Comparison of ENCODE assay signal across 23 cellular contexts in the genomic region with DNA sequence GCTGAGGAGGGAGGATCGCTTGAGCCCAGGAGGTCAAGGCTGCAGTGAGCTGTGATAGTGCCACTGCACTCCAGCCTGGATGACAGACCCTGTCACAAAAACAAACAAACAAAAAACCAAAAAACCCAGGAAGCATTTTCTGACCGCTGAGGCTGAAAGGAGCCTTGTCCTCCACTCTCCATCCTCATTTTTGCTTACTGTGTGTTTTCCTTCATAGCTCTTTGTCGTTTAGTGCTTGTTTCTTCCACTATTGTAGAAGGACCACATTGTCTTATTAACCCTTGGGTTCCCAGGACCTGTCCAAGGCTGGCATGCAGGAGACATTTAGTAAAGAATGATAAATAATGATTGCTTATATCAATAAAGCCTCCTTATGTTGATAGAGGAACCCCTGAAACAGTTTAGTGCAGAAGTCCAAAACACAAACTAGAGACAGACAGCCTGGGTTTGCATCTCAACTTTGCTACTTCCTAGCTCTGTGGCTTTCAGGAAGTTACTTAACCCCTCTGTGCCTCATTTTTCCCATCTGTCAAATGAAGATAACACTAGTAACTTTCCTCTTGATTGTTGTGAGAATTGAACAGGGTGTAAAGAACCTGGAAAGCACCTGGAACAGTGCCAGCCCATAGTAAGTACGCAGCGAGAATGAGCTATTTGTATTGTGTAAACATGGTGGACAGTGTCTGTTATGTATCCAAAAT.
DNase-seq lines count a peak whose midpoint lies in the region; FAIRE-seq and TF ChIP-seq lines count a peak whose summit lies in the region.
"Had no signal": no experiment of that assay in that cellular context is flagged by ENCODE, and none has a peak within 500 bp of the region (broad histone marks: within the 10 kb centered on the region; RNA-seq: fewer than 3 reads in every experiment).

No MANE protein-coding gene starts in this region.

- no peak for FAIRE-seq in endothelial cell of umbilical vein (lab: Jason Lieb, UNC)
- FAIRE-seq: G401.6 had no signal

- TF ChIP-seq POLR2A in endothelial cell of umbilical vein (IDR thresholded peaks at IDR 0.05; ENCODE audit: low read depth, low read length): no peak

- no peak overlapping the region for H3K4me3 Mint-ChIP-seq in CD8-positive, alpha-beta memory T cell
- H3K4me3 Mint-ChIP-seq: central memory CD8-positive, alpha-beta T cell had no signal

- H3K27ac Mint-ChIP-seq in CD8-positive, alpha-beta memory T cell: peak overlapping the region in 1 of 8 donors; percentile 16

- H3K27ac ChIP-seq in OCI-LY1 (ENCODE audit: low read depth, low read length, poor library complexity, severe bottlenecking) (peak overlapping the region; percentile 51), endothelial cell of umbilical vein (ENCODE audit: insufficient read depth, low read depth, low read length) (no peak overlapping the region)
- no peak overlapping the region for H3K27ac ChIP-seq in CD8-positive, alpha-beta memory T cell (ENCODE audit: low read depth, low read length)
- H3K27ac ChIP-seq: transverse colon had no signal

- dilution Hi-C loops in endothelial cell of umbilical vein (cut with MboI; ENCODE audit: extremely low pct_ligation_motif_present, low sequenced_read_pairs): no loop called here

- H3K27me3 Mint-ChIP-seq in CD8-positive, alpha-beta memory T cell: peaks cover 0 to 12% of the 10 kb centered on the region in 2 donors
- H3K27me3 Mint-ChIP-seq: central memory CD8-positive, alpha-beta T cell had no signal

- no TSS peak for BruUV-seq in endothelial cell of umbilical vein (replicated peaks; lab: Mats Ljungman, UMichigan)

- H3K4me1 Mint-ChIP-seq in CD8-positive, alpha-beta memory T cell: peaks cover 3 to 12% (median 6%) of the 10 kb centered on the region in 3 donors
- H3K4me1 Mint-ChIP-seq: central memory CD8-positive, alpha-beta T cell had no signal

- POLR2A ChIA-PET in endothelial cell of umbilical vein (lab: Charles Lee): no interaction called here
- POLR2A ChIA-PET in CD8-positive, alpha-beta memory T cell (lab: Charles Lee): no interaction called here

- H4K20me1 ChIP-seq in OCI-LY1 (ENCODE audit: insufficient read depth, low read length): no peaks in the 10 kb centered on the region
- no peaks in the 10 kb centered on the region for H4K20me1 ChIP-seq in endothelial cell of umbilical vein (replicated peaks; ENCODE audit: control insufficient read depth, extremely low read depth, insufficient read depth, low read length)

- H3K36me3 ChIP-seq in OCI-LY1 (ENCODE audit: insufficient read depth, low read length): peaks cover 71% of the 10 kb centered on the region
- H3K36me3 ChIP-seq in endothelial cell of umbilical vein (ENCODE audit: control insufficient read depth in 2 of 2, extremely low read depth in 1 of 2, insufficient read depth in 2 of 2, low read length in 2 of 2): no peaks in the 10 kb centered on the region
- H3K36me3 ChIP-seq in CD8-positive, alpha-beta memory T cell (ENCODE audit: insufficient read depth, low read length): no peaks in the 10 kb centered on the region
- H3K36me3 ChIP-seq: BE2C, transverse colon had no signal

- intact Hi-C loops in endothelial cell of umbilical vein (cut with micrococcal nuclease): no loop called here

- H3F3A ChIP-seq in OCI-LY1 (ENCODE audit: insufficient read depth, low read length): no peaks in the 10 kb centered on the region

- TF ChIP-seq CTCF in OCI-LY1 (IDR thresholded peaks at IDR 0.05; ENCODE audit: low read length): no peak
- no peak for TF ChIP-seq CTCF in endothelial cell of umbilical vein (IDR thresholded peaks at IDR 0.05; ENCODE audit: extremely low read depth in 1 of 2, insufficient read depth in 1 of 2, low read depth in 1 of 2, low read length in 2 of 2)

- no peaks in the 10 kb centered on the region for H3K9me3 Mint-ChIP-seq in CD8-positive, alpha-beta memory T cell
- H3K9me3 Mint-ChIP-seq: central memory CD8-positive, alpha-beta T cell; naive thymus-derived CD4-positive, alpha-beta T cell had no signal

- no peaks in the 10 kb centered on the region for H3K27me3 ChIP-seq in OCI-LY1 (ENCODE audit: insufficient read depth, low read length)
- peaks cover 0 to 2% of the 10 kb centered on the region in 2 experiments for H3K27me3 ChIP-seq in endothelial cell of umbilical vein (ENCODE audit: control insufficient read depth in 2 of 2, insufficient read depth in 2 of 2, low read length in 2 of 2)
- H3K27me3 ChIP-seq in CD8-positive, alpha-beta memory T cell (ENCODE audit: insufficient read depth, low read length, poor library complexity, severe bottlenecking): no peaks in the 10 kb centered on the region
- H3K27me3 ChIP-seq: BE2C, transverse colon had no signal

- CTCF ChIA-PET in endothelial cell of umbilical vein (lab: Charles Lee): interaction anchor here (0.8 to 1.8 kb wide), 3 partner anchors 8 to 1135 kb away, joined by 3 to 14 read pairs (median 3); no protein-coding TSS in a partner anchor
- CTCF ChIA-PET in CD8-positive, alpha-beta memory T cell (lab: Charles Lee): interaction anchor here (1.3 to 1.5 kb wide), 2 partner anchors 8 to 173 kb away, joined by 3 to 5 read pairs; no protein-coding TSS in a partner anchor

- no peaks in the 10 kb centered on the region for H3K9me3 ChIP-seq in OCI-LY1 (ENCODE audit: low read length)
- H3K9me3 ChIP-seq in endothelial cell of umbilical vein (replicated peaks; ENCODE audit: control insufficient read depth, insufficient read depth, low read length): no peaks in the 10 kb centered on the region
- H3K9me3 ChIP-seq in CD8-positive, alpha-beta memory T cell (ENCODE audit: low read length): no peaks in the 10 kb centered on the region
- H3K9me3 ChIP-seq: BE2C, transverse colon had no signal

- no peaks in the 10 kb centered on the region for H3K9me2 ChIP-seq in OCI-LY1 (ENCODE audit: low read depth, low read length)

- H3K4me3 ChIP-seq in OCI-LY1 (ENCODE audit: low read depth, low read length, poor library complexity, severe bottlenecking): no peak overlapping the region
- H3K4me3 ChIP-seq in endothelial cell of umbilical vein (replicated peaks in 1 of 3; ENCODE audit: insufficient read depth in 1 of 3, low read depth in 1 of 3, low read length in 3 of 3): no peak overlapping the region
- no peak overlapping the region for H3K4me3 ChIP-seq in CD8-positive, alpha-beta memory T cell (ENCODE audit: low read length)
- H3K4me3 ChIP-seq: transverse colon had no signal

- H3K9ac ChIP-seq in OCI-LY1 (ENCODE audit: low read length) (no peak overlapping the region; the same call in 1 of the 2 replicates), endothelial cell of umbilical vein (replicated peaks; ENCODE audit: extremely low read depth, insufficient read depth, low read length) (no peak overlapping the region)

- no peaks in the 10 kb centered on the region for H3K36me3 Mint-ChIP-seq in CD8-positive, alpha-beta memory T cell
- H3K36me3 Mint-ChIP-seq: naive thymus-derived CD4-positive, alpha-beta T cell had no signal

- H3K4me2 ChIP-seq in OCI-LY1 (ENCODE audit: low read length) (peak overlapping the region; percentile 27; the same call in 1 of the 2 replicates), endothelial cell of umbilical vein (ENCODE audit: insufficient read depth, low read length) (no peak overlapping the region)

- H3K4me1 ChIP-seq in OCI-LY1 (ENCODE audit: insufficient read depth, low read length, severe bottlenecking) (peaks cover 53% of the 10 kb centered on the region), endothelial cell of umbilical vein (ENCODE audit: control insufficient read depth, extremely low read depth, insufficient read depth, low read length) (peaks cover 3% of the 10 kb centered on the region)
- H3K4me1 ChIP-seq in CD8-positive, alpha-beta memory T cell (ENCODE audit: insufficient read depth, low read length): no peaks in the 10 kb centered on the region
- H3K4me1 ChIP-seq: BE2C had no signal

- no peaks in the 10 kb centered on the region for H3K79me2 ChIP-seq in OCI-LY1 (ENCODE audit: insufficient read depth, low read length)
- H3K79me2 ChIP-seq in endothelial cell of umbilical vein (ENCODE audit: control insufficient read depth, insufficient read depth, low read length): no peaks in the 10 kb centered on the region

- no peak overlapping the region for H2AFZ ChIP-seq in OCI-LY1 (ENCODE audit: low read length)
- no peak overlapping the region for H2AFZ ChIP-seq in endothelial cell of umbilical vein (ENCODE audit: low read depth, low read length)

- DNase-seq in A172 (ENCODE audit: low spot score) (peak; percentile 26), DMS53 (lab: John Stamatoyannopoulos, UW) (peak; percentile 76), endothelial cell of umbilical vein (ENCODE audit: low read depth, low spot score) (peak; percentile 81), ecto neural progenitor cell (ENCODE audit: low spot score) (no peak), ureter (ENCODE audit: low spot score) (no peak), NCI-H146 (lab: John Stamatoyannopoulos, UW) (no peak)
- no peak for DNase-seq in CD8-positive, alpha-beta memory T cell
- DNase-seq: activated CD4-positive, alpha-beta T cell treated with anti-CD3 and anti-CD28 coated beads, Interleukin-2, amount 50 U/mL, for 48 hours; activated gamma-delta T cell treated with Interleukin-2 at 50 U/mL for 16 hours; BE2C; erythroblast; left ventricle myocardium superior; NCI-H1436; NCI-H82; retina; Right ventricle myocardium superior; stimulated activated CD4-positive, alpha-beta T cell treated with anti-CD3 and anti-CD28 coated beads, Interleukin-1b, Interleukin-23, amount 100 ng/mL, for 48 hours; T1000; transverse colon had no signal

- no peaks in the 10 kb centered on the region for H3K9me1 ChIP-seq in endothelial cell of umbilical vein (replicated peaks; ENCODE audit: control insufficient read depth, extremely low read depth, insufficient read depth, low read length)

TF ChIP-seq in endothelial cell of umbilical vein, 7 proteins besides CTCF, POLR2A, EP300 and RAD21:
- TF ChIP-seq GATA2 (IDR thresholded peaks at IDR 0.05; ENCODE audit: insufficient read depth, insufficient read length, low read depth, low read length) (no peak), POLR2AphosphoS5 (IDR thresholded peaks at IDR 0.05; ENCODE audit: insufficient read depth, low read depth, low read length) (no peak), FOS (IDR thresholded peaks at IDR 0.05; ENCODE audit: borderline replicate concordance, insufficient read depth, low read length) (no peak), MYC (IDR thresholded peaks at IDR 0.05; ENCODE audit: low read depth, low read length) (no peak), EZH2 (IDR thresholded peaks at IDR 0.05; ENCODE audit: borderline replicate concordance, low read depth, low read length, severe bottlenecking) (no peak)

Comparison
In these comparisons a context has a peak if more than half of its experiments do, and no peak if none do; other contexts are left out.
1. DNase-seq: peak in A172 (single experiment), DMS53 (single experiment) and endothelial cell of umbilical vein (single experiment); none in CD8-positive, alpha-beta memory T cell (0 of 5), ecto neural progenitor cell (single experiment), ureter (single experiment) and NCI-H146 (single experiment).